1 cellular context compared by ENCODE assay signal in genomic region chr11:66841861-66842260, GRCh38.
TF ChIP-seq lines count a peak whose summit lies in the region.

No MANE protein-coding gene starts in this region.

TF ChIP-seq in liver, 16 proteins besides CTCF, POLR2A, EP300 and RAD21 (continued from another document):
- TF ChIP-seq ATF3 (IDR thresholded peaks at IDR 0.05) = no peak
